ENCODE assay signal across 1 cellular context in the genomic region with DNA sequence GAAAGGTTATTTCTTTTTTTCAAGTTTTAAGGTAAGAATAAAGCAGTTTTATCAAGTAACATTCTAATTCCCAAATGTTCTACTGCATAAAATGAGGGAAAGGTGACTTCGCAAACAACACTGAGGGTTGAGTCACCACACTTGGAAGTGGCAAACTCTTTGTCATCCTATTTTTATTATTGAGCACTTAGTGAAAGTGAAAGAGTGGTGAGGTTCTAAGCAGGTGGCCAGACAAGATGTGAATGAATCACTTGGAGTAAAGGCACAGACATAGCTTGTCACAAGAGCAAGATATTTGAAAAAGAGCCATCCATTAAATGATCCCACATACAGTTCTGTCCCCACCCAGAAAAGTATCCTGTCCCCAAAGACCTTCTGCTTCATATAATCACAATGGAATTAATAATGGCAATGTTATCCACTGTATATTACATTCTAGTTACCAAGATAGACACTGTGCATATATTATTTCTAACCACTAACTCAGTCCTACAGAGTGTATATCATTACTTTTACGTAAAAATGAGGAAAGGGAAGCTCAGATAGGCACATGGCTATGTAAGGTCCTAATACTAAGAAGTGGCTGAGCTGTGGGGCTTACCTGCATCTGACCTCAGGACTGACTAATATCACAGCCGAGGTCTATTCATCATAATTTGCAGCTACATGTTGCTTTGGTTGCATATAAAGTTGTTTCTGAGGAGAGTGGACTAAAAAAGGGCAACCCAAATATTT.
TF ChIP-seq lines count a peak whose summit lies in the region.

No MANE protein-coding gene starts in this region.

TF ChIP-seq in SK-N-SH treated with all-trans-retinoic acid at 6 μM for 48 hours, 23 proteins besides CTCF, POLR2A, EP300 and RAD21 (continued from another document):
- TF ChIP-seq, protein P1, sequence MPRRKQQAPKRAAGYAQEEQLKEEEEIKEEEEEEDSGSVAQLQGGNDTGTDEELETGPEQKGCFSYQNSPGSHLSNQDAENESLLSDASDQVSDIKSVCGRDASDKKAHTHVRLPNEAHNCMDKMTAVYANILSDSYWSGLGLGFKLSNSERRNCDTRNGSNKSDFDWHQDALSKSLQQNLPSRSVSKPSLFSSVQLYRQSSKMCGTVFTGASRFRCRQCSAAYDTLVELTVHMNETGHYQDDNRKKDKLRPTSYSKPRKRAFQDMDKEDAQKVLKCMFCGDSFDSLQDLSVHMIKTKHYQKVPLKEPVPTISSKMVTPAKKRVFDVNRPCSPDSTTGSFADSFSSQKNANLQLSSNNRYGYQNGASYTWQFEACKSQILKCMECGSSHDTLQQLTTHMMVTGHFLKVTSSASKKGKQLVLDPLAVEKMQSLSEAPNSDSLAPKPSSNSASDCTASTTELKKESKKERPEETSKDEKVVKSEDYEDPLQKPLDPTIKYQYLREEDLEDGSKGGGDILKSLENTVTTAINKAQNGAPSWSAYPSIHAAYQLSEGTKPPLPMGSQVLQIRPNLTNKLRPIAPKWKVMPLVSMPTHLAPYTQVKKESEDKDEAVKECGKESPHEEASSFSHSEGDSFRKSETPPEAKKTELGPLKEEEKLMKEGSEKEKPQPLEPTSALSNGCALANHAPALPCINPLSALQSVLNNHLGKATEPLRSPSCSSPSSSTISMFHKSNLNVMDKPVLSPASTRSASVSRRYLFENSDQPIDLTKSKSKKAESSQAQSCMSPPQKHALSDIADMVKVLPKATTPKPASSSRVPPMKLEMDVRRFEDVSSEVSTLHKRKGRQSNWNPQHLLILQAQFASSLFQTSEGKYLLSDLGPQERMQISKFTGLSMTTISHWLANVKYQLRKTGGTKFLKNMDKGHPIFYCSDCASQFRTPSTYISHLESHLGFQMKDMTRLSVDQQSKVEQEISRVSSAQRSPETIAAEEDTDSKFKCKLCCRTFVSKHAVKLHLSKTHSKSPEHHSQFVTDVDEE (CRISPR knock-in tag; IDR thresholded peaks at IDR 0.05): no peak
- TF ChIP-seq RARB (CRISPR knock-in tag; IDR thresholded peaks at IDR 0.05): no peak
TF ChIP-seq in SK-N-SH treated with all-trans-retinoic acid at 6 μM for 48 hours: peak in this region for 0.
